ENCODE assay signal across 9 cellular contexts in genomic region chr13:50224534-50224933, GRCh38.
DNase-seq lines count a peak whose midpoint lies in the region; ATAC-seq, FAIRE-seq and TF ChIP-seq lines count a peak whose summit lies in the region.
"Had no signal": no experiment of that assay in that cellular context is flagged by ENCODE, and none has a peak within 500 bp of the region (broad histone marks: within the 10 kb centered on the region; RNA-seq: fewer than 3 reads in every experiment).

No MANE protein-coding gene starts in this region.

- DNase-seq in GM18507 (ENCODE audit: extremely low spot score, insufficient read length, low read depth) = no peak
- peak; percentile 90 for DNase-seq in epithelial cell of prostate (ENCODE audit: low read depth, low spot score)
- DNase-seq in vagina (ENCODE audit: extremely low spot score in 2 of 2) = no peak
- DNase-seq in NCI-H1092 (lab: John Stamatoyannopoulos, UW) = no peak
- DNase-seq in NCI-H748 treated with DMSO at 0.1 percent for 48 hours (lab: John Stamatoyannopoulos, UW) = no peak
- DNase-seq in sciatic nerve (ENCODE audit: low spot score) = no peak
- DNase-seq: NCI-H69 had no signal

- ATAC-seq in GM21447 (IDR thresholded peaks at IDR 0.05; ENCODE audit: unreplicated experiment) = peak; percentile 74
- ATAC-seq in HG03460 (IDR thresholded peaks at IDR 0.05; ENCODE audit: unreplicated experiment) = peak; percentile 57
- ATAC-seq in sciatic nerve = no peak

- FAIRE-seq in GM18507 (lab: Jason Lieb, UNC) = peak; percentile 83

- intact Hi-C loops in vagina (cut with DNase I) = no loop called here
- intact Hi-C loops in sciatic nerve (cut with DNase I) = no loop called here

- H3K4me1 ChIP-seq in vagina = peaks cover 12% of the 10 kb centered on the region

- H3K27ac ChIP-seq in epithelial cell of prostate (no peak overlapping the region), vagina (no peak overlapping the region)

- no peak overlapping the region for H3K4me3 ChIP-seq in vagina

- TF ChIP-seq POLR2A in vagina (IDR thresholded peaks at IDR 0.05) = no peak

- no peaks in the 10 kb centered on the region for H3K27me3 ChIP-seq in vagina

- TF ChIP-seq CTCF in vagina (IDR thresholded peaks at IDR 0.05) = no peak

- no peaks in the 10 kb centered on the region for H3K9me3 ChIP-seq in vagina

- no peaks in the 10 kb centered on the region for H3K36me3 ChIP-seq in vagina
